ENCODE assay signal across 1 cellular context in genomic region chr6:26956601-26957184, GRCh38.
TF ChIP-seq lines count a peak whose summit lies in the region.

No MANE protein-coding gene starts in this region.

TF ChIP-seq in HEK293, 187 proteins besides CTCF, POLR2A, EP300 and RAD21 (continued from another document):
- TF ChIP-seq ZBTB10 (tag by site-specific recombination; IDR thresholded peaks at IDR 0.05) (0 out of 2 replicates have a peak, but pooled peaks have one; percentile 5), EGR2 (tag by site-specific recombination; IDR thresholded peaks at IDR 0.05; ENCODE audit: low read depth) (peak; percentile 35; the same call in 1 of the 2 replicates), ZIC2 (tag by site-specific recombination; IDR thresholded peaks at IDR 0.05) (peak; percentile 35; the same call in 1 of the 2 replicates), ZNF2 (tag by site-specific recombination; IDR thresholded peaks at IDR 0.05) (peak; percentile 58; the same call in 1 of the 2 replicates), ZBTB48 (tag by site-specific recombination; IDR thresholded peaks at IDR 0.05) (peak; percentile 43; the same call in 1 of the 2 replicates), ZNF692 (tag by site-specific recombination; IDR thresholded peaks at IDR 0.05) (peak; percentile 38; the same call in 1 of the 2 replicates), WT1 (tag by site-specific recombination; IDR thresholded peaks at IDR 0.05) (peak; percentile 47; the same call in 1 of the 2 replicates), ZNF561 (tag by site-specific recombination; IDR thresholded peaks at IDR 0.05; ENCODE audit: borderline replicate concordance) (peak; percentile 89), KLF8 (tag by site-specific recombination; IDR thresholded peaks at IDR 0.05) (0 out of 2 replicates have a peak, but pooled peaks have one; percentile 34), ZNF501 (tag by site-specific recombination; IDR thresholded peaks at IDR 0.05) (peak; percentile 67), ZXDB (tag by site-specific recombination; IDR thresholded peaks at IDR 0.05) (peak; percentile 47; the same call in 1 of the 2 replicates), ZNF335 (tag by site-specific recombination; conservative IDR thresholded peaks at IDR 0.05) (peak; percentile 58; the same call in 1 of the 2 replicates), ZNF660 (tag by site-specific recombination; IDR thresholded peaks at IDR 0.05) (peak; percentile 90), ZNF449 (tag by site-specific recombination; IDR thresholded peaks at IDR 0.05) (0 out of 2 replicates have a peak, but pooled peaks have one; percentile 28), ZNF24 (tag by site-specific recombination; IDR thresholded peaks at IDR 0.05) (peak; percentile 72), ZFP69B (tag by site-specific recombination; IDR thresholded peaks at IDR 0.05) (peak; percentile 35; the same call in 1 of the 2 replicates), KLF17 (tag by site-specific recombination; IDR thresholded peaks at IDR 0.05) (0 out of 2 replicates have a peak, but pooled peaks have one; percentile 56), BCL11A (tag by site-specific recombination; IDR thresholded peaks at IDR 0.05; ENCODE audit: low read depth) (peak; percentile 17; the same call in 1 of the 2 replicates), PATZ1 (tag by site-specific recombination; IDR thresholded peaks at IDR 0.05) (0 out of 2 replicates have a peak, but pooled peaks have one; percentile 33), MZF1 (tag by site-specific recombination; IDR thresholded peaks at IDR 0.05; ENCODE audit: borderline replicate concordance) (peak; percentile 50; the same call in 1 of the 2 replicates), IKZF3 (tag by site-specific recombination; IDR thresholded peaks at IDR 0.05) (0 out of 2 replicates have a peak, but pooled peaks have one; percentile 30), ZBTB17 (tag by site-specific recombination; IDR thresholded peaks at IDR 0.05) (0 out of 2 replicates have a peak, but pooled peaks have one; percentile 47), GLIS1 (tag by site-specific recombination; IDR thresholded peaks at IDR 0.05) (peak; percentile 15; the same call in 1 of the 2 replicates)
